ENCODE assay signal across 1 cellular context in genomic region chr20:2820896-2821869, GRCh38.
TF ChIP-seq lines count a peak whose summit lies in the region.

No MANE protein-coding gene starts in this region.

TF ChIP-seq in H1, 55 proteins besides CTCF, POLR2A, EP300 and RAD21:
- TF ChIP-seq EZH2 (IDR thresholded peaks at IDR 0.05; ENCODE audit: low read depth, low read length, severe bottlenecking) (peak; percentile 78), MAFK (IDR thresholded peaks at IDR 0.05; ENCODE audit: low read depth, low read length) (no peak), HDAC6 (IDR thresholded peaks at IDR 0.05; ENCODE audit: low read depth, low read length) (no peak), MAX (IDR thresholded peaks at IDR 0.05) (peak; percentile 45), SIX5 (IDR thresholded peaks at IDR 0.05; ENCODE audit: low read depth, low read length) (no peak), KDM4A (IDR thresholded peaks at IDR 0.05; ENCODE audit: low read depth, low read length, severe bottlenecking) (peak; percentile 32), CEBPB (IDR thresholded peaks at IDR 0.05; ENCODE audit: low read depth, low read length) (no peak), KDM1A (IDR thresholded peaks at IDR 0.05; ENCODE audit: borderline replicate concordance, low read length) (no peak), SUZ12 (IDR thresholded peaks at IDR 0.05; ENCODE audit: low read length) (peak; percentile 69)
- TF ChIP-seq, protein P1, sequence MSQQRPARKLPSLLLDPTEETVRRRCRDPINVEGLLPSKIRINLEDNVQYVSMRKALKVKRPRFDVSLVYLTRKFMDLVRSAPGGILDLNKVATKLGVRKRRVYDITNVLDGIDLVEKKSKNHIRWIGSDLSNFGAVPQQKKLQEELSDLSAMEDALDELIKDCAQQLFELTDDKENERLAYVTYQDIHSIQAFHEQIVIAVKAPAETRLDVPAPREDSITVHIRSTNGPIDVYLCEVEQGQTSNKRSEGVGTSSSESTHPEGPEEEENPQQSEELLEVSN (IDR thresholded peaks at IDR 0.05): peak; percentile 71
- TF ChIP-seq, protein P2, sequence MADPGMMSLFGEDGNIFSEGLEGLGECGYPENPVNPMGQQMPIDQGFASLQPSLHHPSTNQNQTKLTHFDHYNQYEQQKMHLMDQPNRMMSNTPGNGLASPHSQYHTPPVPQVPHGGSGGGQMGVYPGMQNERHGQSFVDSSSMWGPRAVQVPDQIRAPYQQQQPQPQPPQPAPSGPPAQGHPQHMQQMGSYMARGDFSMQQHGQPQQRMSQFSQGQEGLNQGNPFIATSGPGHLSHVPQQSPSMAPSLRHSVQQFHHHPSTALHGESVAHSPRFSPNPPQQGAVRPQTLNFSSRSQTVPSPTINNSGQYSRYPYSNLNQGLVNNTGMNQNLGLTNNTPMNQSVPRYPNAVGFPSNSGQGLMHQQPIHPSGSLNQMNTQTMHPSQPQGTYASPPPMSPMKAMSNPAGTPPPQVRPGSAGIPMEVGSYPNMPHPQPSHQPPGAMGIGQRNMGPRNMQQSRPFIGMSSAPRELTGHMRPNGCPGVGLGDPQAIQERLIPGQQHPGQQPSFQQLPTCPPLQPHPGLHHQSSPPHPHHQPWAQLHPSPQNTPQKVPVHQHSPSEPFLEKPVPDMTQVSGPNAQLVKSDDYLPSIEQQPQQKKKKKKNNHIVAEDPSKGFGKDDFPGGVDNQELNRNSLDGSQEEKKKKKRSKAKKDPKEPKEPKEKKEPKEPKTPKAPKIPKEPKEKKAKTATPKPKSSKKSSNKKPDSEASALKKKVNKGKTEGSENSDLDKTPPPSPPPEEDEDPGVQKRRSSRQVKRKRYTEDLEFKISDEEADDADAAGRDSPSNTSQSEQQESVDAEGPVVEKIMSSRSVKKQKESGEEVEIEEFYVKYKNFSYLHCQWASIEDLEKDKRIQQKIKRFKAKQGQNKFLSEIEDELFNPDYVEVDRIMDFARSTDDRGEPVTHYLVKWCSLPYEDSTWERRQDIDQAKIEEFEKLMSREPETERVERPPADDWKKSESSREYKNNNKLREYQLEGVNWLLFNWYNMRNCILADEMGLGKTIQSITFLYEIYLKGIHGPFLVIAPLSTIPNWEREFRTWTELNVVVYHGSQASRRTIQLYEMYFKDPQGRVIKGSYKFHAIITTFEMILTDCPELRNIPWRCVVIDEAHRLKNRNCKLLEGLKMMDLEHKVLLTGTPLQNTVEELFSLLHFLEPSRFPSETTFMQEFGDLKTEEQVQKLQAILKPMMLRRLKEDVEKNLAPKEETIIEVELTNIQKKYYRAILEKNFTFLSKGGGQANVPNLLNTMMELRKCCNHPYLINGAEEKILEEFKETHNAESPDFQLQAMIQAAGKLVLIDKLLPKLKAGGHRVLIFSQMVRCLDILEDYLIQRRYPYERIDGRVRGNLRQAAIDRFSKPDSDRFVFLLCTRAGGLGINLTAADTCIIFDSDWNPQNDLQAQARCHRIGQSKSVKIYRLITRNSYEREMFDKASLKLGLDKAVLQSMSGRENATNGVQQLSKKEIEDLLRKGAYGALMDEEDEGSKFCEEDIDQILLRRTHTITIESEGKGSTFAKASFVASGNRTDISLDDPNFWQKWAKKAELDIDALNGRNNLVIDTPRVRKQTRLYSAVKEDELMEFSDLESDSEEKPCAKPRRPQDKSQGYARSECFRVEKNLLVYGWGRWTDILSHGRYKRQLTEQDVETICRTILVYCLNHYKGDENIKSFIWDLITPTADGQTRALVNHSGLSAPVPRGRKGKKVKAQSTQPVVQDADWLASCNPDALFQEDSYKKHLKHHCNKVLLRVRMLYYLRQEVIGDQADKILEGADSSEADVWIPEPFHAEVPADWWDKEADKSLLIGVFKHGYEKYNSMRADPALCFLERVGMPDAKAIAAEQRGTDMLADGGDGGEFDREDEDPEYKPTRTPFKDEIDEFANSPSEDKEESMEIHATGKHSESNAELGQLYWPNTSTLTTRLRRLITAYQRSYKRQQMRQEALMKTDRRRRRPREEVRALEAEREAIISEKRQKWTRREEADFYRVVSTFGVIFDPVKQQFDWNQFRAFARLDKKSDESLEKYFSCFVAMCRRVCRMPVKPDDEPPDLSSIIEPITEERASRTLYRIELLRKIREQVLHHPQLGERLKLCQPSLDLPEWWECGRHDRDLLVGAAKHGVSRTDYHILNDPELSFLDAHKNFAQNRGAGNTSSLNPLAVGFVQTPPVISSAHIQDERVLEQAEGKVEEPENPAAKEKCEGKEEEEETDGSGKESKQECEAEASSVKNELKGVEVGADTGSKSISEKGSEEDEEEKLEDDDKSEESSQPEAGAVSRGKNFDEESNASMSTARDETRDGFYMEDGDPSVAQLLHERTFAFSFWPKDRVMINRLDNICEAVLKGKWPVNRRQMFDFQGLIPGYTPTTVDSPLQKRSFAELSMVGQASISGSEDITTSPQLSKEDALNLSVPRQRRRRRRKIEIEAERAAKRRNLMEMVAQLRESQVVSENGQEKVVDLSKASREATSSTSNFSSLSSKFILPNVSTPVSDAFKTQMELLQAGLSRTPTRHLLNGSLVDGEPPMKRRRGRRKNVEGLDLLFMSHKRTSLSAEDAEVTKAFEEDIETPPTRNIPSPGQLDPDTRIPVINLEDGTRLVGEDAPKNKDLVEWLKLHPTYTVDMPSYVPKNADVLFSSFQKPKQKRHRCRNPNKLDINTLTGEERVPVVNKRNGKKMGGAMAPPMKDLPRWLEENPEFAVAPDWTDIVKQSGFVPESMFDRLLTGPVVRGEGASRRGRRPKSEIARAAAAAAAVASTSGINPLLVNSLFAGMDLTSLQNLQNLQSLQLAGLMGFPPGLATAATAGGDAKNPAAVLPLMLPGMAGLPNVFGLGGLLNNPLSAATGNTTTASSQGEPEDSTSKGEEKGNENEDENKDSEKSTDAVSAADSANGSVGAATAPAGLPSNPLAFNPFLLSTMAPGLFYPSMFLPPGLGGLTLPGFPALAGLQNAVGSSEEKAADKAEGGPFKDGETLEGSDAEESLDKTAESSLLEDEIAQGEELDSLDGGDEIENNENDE (IDR thresholded peaks at IDR 0.05; ENCODE audit: insufficient replicate concordance, low read length): no peak
